1 cellular context compared by ENCODE assay signal in the genomic region with DNA sequence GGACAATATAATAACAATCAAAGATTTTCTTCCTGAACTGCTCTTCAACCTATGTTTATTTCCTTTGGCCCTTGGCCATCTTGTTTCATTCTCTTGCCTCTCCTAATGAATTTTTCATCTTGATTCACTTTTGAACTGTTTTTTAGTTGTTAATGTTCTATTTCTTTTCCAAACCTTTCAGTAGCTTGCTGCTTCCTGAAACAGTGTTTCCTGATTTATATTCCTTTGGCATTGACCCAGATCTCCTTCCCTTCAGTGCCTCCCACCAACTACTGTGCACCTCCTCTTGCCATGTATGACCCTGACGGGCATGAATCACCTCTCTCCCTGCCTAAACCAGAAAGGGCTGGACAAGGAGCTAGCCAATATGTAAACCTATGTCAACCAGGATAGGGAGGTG.
TF ChIP-seq lines count a peak whose summit lies in the region.

No MANE protein-coding gene starts in this region.

TF ChIP-seq in HEK293, 187 proteins besides CTCF, POLR2A, EP300 and RAD21 (continued from another document):
- TF ChIP-seq, protein P1, sequence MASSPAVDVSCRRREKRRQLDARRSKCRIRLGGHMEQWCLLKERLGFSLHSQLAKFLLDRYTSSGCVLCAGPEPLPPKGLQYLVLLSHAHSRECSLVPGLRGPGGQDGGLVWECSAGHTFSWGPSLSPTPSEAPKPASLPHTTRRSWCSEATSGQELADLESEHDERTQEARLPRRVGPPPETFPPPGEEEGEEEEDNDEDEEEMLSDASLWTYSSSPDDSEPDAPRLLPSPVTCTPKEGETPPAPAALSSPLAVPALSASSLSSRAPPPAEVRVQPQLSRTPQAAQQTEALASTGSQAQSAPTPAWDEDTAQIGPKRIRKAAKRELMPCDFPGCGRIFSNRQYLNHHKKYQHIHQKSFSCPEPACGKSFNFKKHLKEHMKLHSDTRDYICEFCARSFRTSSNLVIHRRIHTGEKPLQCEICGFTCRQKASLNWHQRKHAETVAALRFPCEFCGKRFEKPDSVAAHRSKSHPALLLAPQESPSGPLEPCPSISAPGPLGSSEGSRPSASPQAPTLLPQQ (tag by site-specific recombination; IDR thresholded peaks at IDR 0.05): peak; percentile 40; the same call in 1 of the 2 replicates
